11 cellular contexts compared by ENCODE assay signal in genomic region chr22:30830907-30831306, GRCh38.
DNase-seq lines count a peak whose midpoint lies in the region; ATAC-seq and TF ChIP-seq lines count a peak whose summit lies in the region.
"Had no signal": no experiment of that assay in that cellular context is flagged by ENCODE, and none has a peak within 500 bp of the region (broad histone marks: within the 10 kb centered on the region; RNA-seq: fewer than 3 reads in every experiment).

No MANE protein-coding gene starts in this region.

- no peak overlapping the region for H3K4me3 ChIP-seq in heart left ventricle
- no peak overlapping the region for H3K4me3 ChIP-seq in thyroid gland (replicated peaks in 1 of 3)
- H3K4me3 ChIP-seq in neural progenitor cell, result no peak overlapping the region
- H3K4me3 ChIP-seq: breast epithelium, thoracic aorta had no signal

- H2AFZ ChIP-seq in neural progenitor cell (replicated peaks), result no peak overlapping the region

- TF ChIP-seq CTCF in heart left ventricle (IDR thresholded peaks at IDR 0.05), result no peak
- no peak for TF ChIP-seq CTCF in thyroid gland (IDR thresholded peaks at IDR 0.05)
- TF ChIP-seq CTCF in neural progenitor cell (IDR thresholded peaks at IDR 0.05), result no peak

- H3K79me2 ChIP-seq in neural progenitor cell (ENCODE audit: low read depth), result no peaks in the 10 kb centered on the region

- peak in 3 of 4 donors; percentile 64 to 77 (median 75) for ATAC-seq in heart left ventricle
- no peak for ATAC-seq in Right ventricle myocardium superior (ENCODE audit: poor library complexity)
- ATAC-seq in T-helper 17 cell, result no peak
- no peak for ATAC-seq in HG02884 (IDR thresholded peaks at IDR 0.05; ENCODE audit: unreplicated experiment)

- no peak overlapping the region for H3K9ac ChIP-seq in neural progenitor cell

- H3K36me3 Mint-ChIP-seq in T-helper 17 cell (ENCODE audit: low read depth), result peaks cover 8% of the 10 kb centered on the region
- no peaks in the 10 kb centered on the region for H3K36me3 Mint-ChIP-seq in neural progenitor cell

- H3K27me3 Mint-ChIP-seq in T-helper 17 cell (peaks cover 29% of the 10 kb centered on the region), neural progenitor cell (ENCODE audit: insufficient read depth, low read depth) (peaks cover 4% of the 10 kb centered on the region)

- H3K36me3 ChIP-seq in heart left ventricle (no peaks in the 10 kb centered on the region), thyroid gland (no peaks in the 10 kb centered on the region), neural progenitor cell (no peaks in the 10 kb centered on the region)
- H3K36me3 ChIP-seq: breast epithelium, thoracic aorta had no signal

- no peak overlapping the region for H3K4me2 ChIP-seq in neural progenitor cell

- H3K9me3 Mint-ChIP-seq in neural progenitor cell, result no peaks in the 10 kb centered on the region

- H3K27ac ChIP-seq in heart left ventricle, result no peak overlapping the region
- H3K27ac ChIP-seq in thyroid gland, result no peak overlapping the region
- no peak overlapping the region for H3K27ac ChIP-seq in neural progenitor cell
- H3K27ac ChIP-seq: breast epithelium, thoracic aorta had no signal

- H3K27me3 ChIP-seq in heart left ventricle (no peaks in the 10 kb centered on the region), thyroid gland (no peaks in the 10 kb centered on the region), neural progenitor cell (no peaks in the 10 kb centered on the region)
- H3K27me3 ChIP-seq: breast epithelium had no signal

- no peak for TF ChIP-seq POLR2A in heart left ventricle (IDR thresholded peaks at IDR 0.05)
- no peak for TF ChIP-seq POLR2A in thyroid gland (IDR thresholded peaks at IDR 0.05)

- WGBS in heart left ventricle, 4 donors, result 20 to 35% (median 31%) methylated on average over 7 of the region's 7 CpGs
- WGBS in thyroid gland, 2 donors, result 17 to 31% methylated on average over 7 of the region's 7 CpGs

- H4K20me1 ChIP-seq in neural progenitor cell (ENCODE audit: low read depth), result no peaks in the 10 kb centered on the region

- H3K4me1 Mint-ChIP-seq in T-helper 17 cell (peaks cover 2% of the 10 kb centered on the region), neural progenitor cell (peaks cover 4% of the 10 kb centered on the region)

- H3K4me3 Mint-ChIP-seq in T-helper 17 cell, result no peak overlapping the region
- H3K4me3 Mint-ChIP-seq in neural progenitor cell, result no peak overlapping the region

- H3K27ac Mint-ChIP-seq in T-helper 17 cell (no peak overlapping the region), neural progenitor cell (no peak overlapping the region)

- H3K9me3 ChIP-seq in heart left ventricle (no peaks in the 10 kb centered on the region), thyroid gland (no peaks in the 10 kb centered on the region), T-helper 17 cell (ENCODE audit: control insufficient read depth, low read length, poor library complexity, severe bottlenecking) (no peaks in the 10 kb centered on the region), neural progenitor cell (ENCODE audit: low read depth) (no peaks in the 10 kb centered on the region)
- H3K9me3 ChIP-seq: breast epithelium, thoracic aorta had no signal

- intact Hi-C loops in heart left ventricle (cut with DNase I) (loop anchor here in 1 of 10 donors (10.0 kb wide), 1 partner anchor 426 kb away; no protein-coding TSS in a partner anchor), Right ventricle myocardium superior (cut with DNase I) (no loop called here), thyroid gland (cut with DNase I) (no loop called here)

- no peaks in the 10 kb centered on the region for H3F3A ChIP-seq in neural progenitor cell (ENCODE audit: low read depth)

- H3K4me1 ChIP-seq in heart left ventricle, result peaks cover 0 to 15% (median 2%) of the 10 kb centered on the region in 12 donors
- H3K4me1 ChIP-seq in thyroid gland, result peaks cover 6 to 18% of the 10 kb centered on the region in 2 donors
- no peaks in the 10 kb centered on the region for H3K4me1 ChIP-seq in neural progenitor cell
- H3K4me1 ChIP-seq: breast epithelium had no signal

- DNase-seq in heart left ventricle (peak in 4 of 5 donors; percentile 23 to 59 (median 30)), Right ventricle myocardium superior (no peak), amniotic epithelial cell (ENCODE audit: low read depth) (peak; percentile 88), hepatic stellate cell (ENCODE audit: low spot score) (peak; percentile 72), thyroid gland (peak; percentile 36 to 55), T-helper 17 cell (no peak), neural progenitor cell (ENCODE audit: low spot score) (no peak)
- DNase-seq: activated CD4-positive, alpha-beta T cell treated with anti-CD3 and anti-CD28 coated beads for 4 hours had no signal

Comparison
In these comparisons a context has a peak if more than half of its experiments do, and no peak if none do; other contexts are left out.
1. ATAC-seq: peak in heart left ventricle (3 of 4); none in Right ventricle myocardium superior (single experiment), T-helper 17 cell (single experiment) and HG02884 (single experiment).
2. DNase-seq: peak in heart left ventricle (4 of 5), amniotic epithelial cell (single experiment), hepatic stellate cell (single experiment) and thyroid gland (2 of 2); none in Right ventricle myocardium superior (single experiment), T-helper 17 cell (0 of 3) and neural progenitor cell (single experiment).